ENCODE assay signal across 8 cellular contexts in genomic region chr2:201642086-201642578, GRCh38. TPM values are rescaled to one million over a fixed set of nuclear protein-coding genes. Genes with fewer than 3 reads are reported as not detected.
DNase-seq lines count a peak whose midpoint lies in the region; ATAC-seq and TF ChIP-seq lines count a peak whose summit lies in the region.

No MANE protein-coding gene starts in this region.

- peaks cover 11% of the 10 kb centered on the region for H3K36me3 Mint-ChIP-seq in MCF 10A (ENCODE audit: insufficient read depth, unreplicated experiment)

- H3K27me3 ChIP-seq in SK-N-SH (ENCODE audit: insufficient read depth) (no peaks in the 10 kb centered on the region), right lobe of liver (no peaks in the 10 kb centered on the region), transverse colon (no peaks in the 10 kb centered on the region)

- H3K4me2 ChIP-seq in SK-N-SH: peak overlapping the region; percentile 82

- peaks cover 19% of the 10 kb centered on the region for H3K4me1 Mint-ChIP-seq in MCF 10A (ENCODE audit: insufficient read depth, unreplicated experiment)

- POLR2A ChIA-PET in SK-N-SH (lab: Yijun Ruan, JAX) (interaction anchor here (1.3 to 1.9 kb wide), 2 partner anchors 8 to 138 kb away, joined by 10 read pairs; partner anchors contain the start of gene ALS2), MCF 10A (lab: Yijun Ruan, JAX) (interaction anchor here (0.5 to 2.6 kb wide), 12 partner anchors 19 to 572 kb away, joined by 3 to 19 read pairs (median 5); partner anchors contain the start of genes ALS2, STRADB and TRAK2)

- H3K27ac ChIP-seq in SK-N-SH (ENCODE audit: low read depth in 2 of 2, low read length in 1 of 2): peak overlapping the region; percentile 85 to 96
- peak overlapping the region; percentile 71 to 80 (median 72) for H3K27ac ChIP-seq in right lobe of liver
- peak overlapping the region; percentile 88 to 91 (median 90) for H3K27ac ChIP-seq in transverse colon

- H3K79me2 ChIP-seq in SK-N-SH (ENCODE audit: insufficient read depth): peaks cover 50% of the 10 kb centered on the region

- peak overlapping the region; percentile 83 for H2AFZ ChIP-seq in SK-N-SH (ENCODE audit: low read depth)

- no peaks in the 10 kb centered on the region for H3K27me3 Mint-ChIP-seq in MCF 10A (ENCODE audit: insufficient read depth, unreplicated experiment)

- 3% methylated on average over 16 of the region's 16 CpGs for WGBS in SK-N-SH (ENCODE audit: low lambda C conversion rate)
- 3% methylated on average over 16 of the region's 16 CpGs for WGBS in right lobe of liver (ENCODE audit: insufficient coverage, low coverage, low lambda C conversion rate, missing lambda C conversion rate)
- 0 to 1% methylated on average over 12 to 16 of the region's 16 CpGs for WGBS in transverse colon (ENCODE audit: low coverage in 1 of 2), 2 donors

- H3K9me2 ChIP-seq in SK-N-SH: no peaks in the 10 kb centered on the region

- peak overlapping the region; percentile 96 for H3K27ac Mint-ChIP-seq in MCF 10A (ENCODE audit: low read depth, unreplicated experiment)

- TF ChIP-seq POLR2A in right lobe of liver (IDR thresholded peaks at IDR 0.05) (no peak), transverse colon (IDR thresholded peaks at IDR 0.05) (no peak)

- no peak; the same call in 2 of the 3 replicates for ATAC-seq in SK-N-SH treated with all-trans-retinoic acid at 6 μM for 48 hours
- ATAC-seq in HG02852 (IDR thresholded peaks at IDR 0.05; ENCODE audit: unreplicated experiment): peak; percentile 41
- peak; percentile 57 to 69 (median 62) for ATAC-seq in right lobe of liver

- H3K4me3 ChIP-seq in SK-N-SH (ENCODE audit: low read depth in 2 of 2, low read length in 1 of 2): peak overlapping the region; percentile 77 to 89
- H3K4me3 ChIP-seq in right lobe of liver: peak overlapping the region; percentile 83 to 91 (median 86)
- peak overlapping the region; percentile 70 to 88 (median 78) for H3K4me3 ChIP-seq in transverse colon

- CTCF ChIA-PET in SK-N-SH (lab: Yijun Ruan, JAX): interaction anchor here (0.9 to 1.3 kb wide), 2 partner anchors 8 to 13 kb away, joined by 4 read pairs; no protein-coding TSS in a partner anchor
- CTCF ChIA-PET in MCF 10A (lab: Yijun Ruan, JAX): interaction anchor here (1.0 kb wide), 1 partner anchor 167 kb away, joined by 3 read pairs; no protein-coding TSS in a partner anchor

- in situ Hi-C loops in transverse colon (cut with MboI; ENCODE audit: low pct_ligation_motif_present in 1 of 4, low pct_unique_long_range_greater_than_20kb in 1 of 4, low sequenced_read_pairs in 3 of 4): no loop called here

- no peak for TF ChIP-seq CTCF in SK-N-SH (IDR thresholded peaks at IDR 0.05)
- no peak for TF ChIP-seq CTCF in MCF 10A (IDR thresholded peaks at IDR 0.05; ENCODE audit: unreplicated experiment)
- TF ChIP-seq CTCF in right lobe of liver (IDR thresholded peaks at IDR 0.05): no peak
- TF ChIP-seq CTCF in transverse colon (IDR thresholded peaks at IDR 0.05): no peak

- H3K36me3 ChIP-seq in SK-N-SH (replicated peaks in 1 of 2; ENCODE audit: control insufficient read depth in 1 of 2, insufficient read depth in 2 of 2, low read length in 1 of 2) (peaks cover 18 to 22% of the 10 kb centered on the region in 2 experiments), right lobe of liver (no peaks in the 10 kb centered on the region), transverse colon (no peaks in the 10 kb centered on the region)

- H3K9me3 ChIP-seq in SK-N-SH: no peaks in the 10 kb centered on the region
- H3K9me3 ChIP-seq in right lobe of liver: no peaks in the 10 kb centered on the region
- no peaks in the 10 kb centered on the region for H3K9me3 ChIP-seq in transverse colon

- no peaks in the 10 kb centered on the region for H4K20me1 ChIP-seq in SK-N-SH (ENCODE audit: insufficient read depth)

- TF ChIP-seq EP300 in SK-N-SH (IDR thresholded peaks at IDR 0.05; ENCODE audit: borderline replicate concordance in 1 of 2, low read depth in 1 of 2, low read length in 1 of 2) (no peak), transverse colon (IDR thresholded peaks at IDR 0.05; ENCODE audit: low read depth) (no peak)

- H3F3A ChIP-seq in SK-N-SH (replicated peaks; ENCODE audit: insufficient read depth): peaks cover 22% of the 10 kb centered on the region

- no peak for DNase-seq in SK-N-SH
- peak; percentile 2 for DNase-seq in NCI-H226
- no peak for DNase-seq in MCF 10A (ENCODE audit: unreplicated experiment)
- DNase-seq in right lobe of liver: no peak
- DNase-seq in transverse colon: no peak
- no peak for DNase-seq in activated effector memory CD4-positive, alpha-beta T cell treated with anti-CD3 and anti-CD28 coated beads, Interleukin-2, amount 50 U/mL, for 16 hours

- H3K4me1 ChIP-seq in SK-N-SH (ENCODE audit: control insufficient read depth in 1 of 2, insufficient read depth in 2 of 2, low read depth in 1 of 2, low read length in 1 of 2) (peaks cover 12 to 15% of the 10 kb centered on the region in 2 experiments; a peak in 3 of 4 replicates), right lobe of liver (no peaks in the 10 kb centered on the region), transverse colon (peaks cover 4 to 17% (median 6%) of the 10 kb centered on the region in 4 donors)

- intact Hi-C loops in MCF 10A (cut with micrococcal nuclease): loop anchor here (1.0 to 2.0 kb wide), 2 partner anchors 191 to 405 kb away; partner anchors contain the start of genes STRADB and TRAK2
- intact Hi-C loops in right lobe of liver (cut with DNase I): no loop called here
- intact Hi-C loops in transverse colon (cut with DNase I; ENCODE audit: low total_unique reads): no loop called here

- TSS peak; percentile 68 for BruUV-seq in MCF 10A (replicated peaks; lab: Mats Ljungman, UMichigan)

- peak overlapping the region; percentile 94 for H3K9ac ChIP-seq in SK-N-SH

- TF ChIP-seq RAD21 in SK-N-SH (IDR thresholded peaks at IDR 0.05; ENCODE audit: low read length): no peak

- no peaks in the 10 kb centered on the region for H3K9me3 Mint-ChIP-seq in MCF 10A (ENCODE audit: unreplicated experiment)

- peak overlapping the region; percentile 90 for H3K4me3 Mint-ChIP-seq in MCF 10A (ENCODE audit: unreplicated experiment)

TF ChIP-seq in SK-N-SH, 30 proteins besides CTCF, POLR2A, EP300 and RAD21:
- TF ChIP-seq MXI1 (IDR thresholded peaks at IDR 0.05; ENCODE audit: low read depth, low read length): peak; percentile 85; the same call in 1 of the 2 replicates
- TF ChIP-seq SIN3A (IDR thresholded peaks at IDR 0.05; ENCODE audit: borderline replicate concordance, low read depth, low read length): peak; percentile 77; the same call in 1 of the 2 replicates
- TF ChIP-seq GATA2 (CRISPR knock-in tag; IDR thresholded peaks at IDR 0.05): no peak
- no peak for TF ChIP-seq RFX5 (IDR thresholded peaks at IDR 0.05; ENCODE audit: low read length)
- TF ChIP-seq, protein P1, sequence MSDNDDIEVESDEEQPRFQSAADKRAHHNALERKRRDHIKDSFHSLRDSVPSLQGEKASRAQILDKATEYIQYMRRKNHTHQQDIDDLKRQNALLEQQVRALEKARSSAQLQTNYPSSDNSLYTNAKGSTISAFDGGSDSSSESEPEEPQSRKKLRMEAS (IDR thresholded peaks at IDR 0.05; ENCODE audit: low read depth): peak; percentile 17; the same call in 1 of the 2 replicates
- TF ChIP-seq, protein P2, sequence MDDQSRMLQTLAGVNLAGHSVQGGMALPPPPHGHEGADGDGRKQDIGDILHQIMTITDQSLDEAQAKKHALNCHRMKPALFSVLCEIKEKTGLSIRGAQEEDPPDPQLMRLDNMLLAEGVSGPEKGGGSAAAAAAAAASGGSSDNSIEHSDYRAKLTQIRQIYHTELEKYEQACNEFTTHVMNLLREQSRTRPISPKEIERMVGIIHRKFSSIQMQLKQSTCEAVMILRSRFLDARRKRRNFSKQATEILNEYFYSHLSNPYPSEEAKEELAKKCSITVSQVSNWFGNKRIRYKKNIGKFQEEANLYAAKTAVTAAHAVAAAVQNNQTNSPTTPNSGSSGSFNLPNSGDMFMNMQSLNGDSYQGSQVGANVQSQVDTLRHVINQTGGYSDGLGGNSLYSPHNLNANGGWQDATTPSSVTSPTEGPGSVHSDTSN (IDR thresholded peaks at IDR 0.05): no peak

TF ChIP-seq in SK-N-SH treated with all-trans-retinoic acid at 6 μM for 48 hours, 23 proteins besides CTCF, POLR2A, EP300 and RAD21 (continues in another document):
- no peak for TF ChIP-seq TCF4 (CRISPR knock-in tag; IDR thresholded peaks at IDR 0.05; ENCODE audit: borderline replicate concordance)
- no peak for TF ChIP-seq PPARA (CRISPR knock-in tag; IDR thresholded peaks at IDR 0.05; ENCODE audit: borderline replicate concordance)
- TF ChIP-seq ZNF565 (CRISPR knock-in tag; conservative IDR thresholded peaks at IDR 0.05; ENCODE audit: low read depth): no peak
- no peak for TF ChIP-seq ZNF70 (CRISPR knock-in tag; IDR thresholded peaks at IDR 0.05)
- TF ChIP-seq RARB (CRISPR knock-in tag; IDR thresholded peaks at IDR 0.05): no peak
- no peak for TF ChIP-seq ZNF8 (CRISPR knock-in tag; IDR thresholded peaks at IDR 0.05)
- no peak for TF ChIP-seq ZFP30 (CRISPR knock-in tag; IDR thresholded peaks at IDR 0.05)
- TF ChIP-seq OSR1 (CRISPR knock-in tag; IDR thresholded peaks at IDR 0.05): no peak
- no peak for TF ChIP-seq GLIS3 (CRISPR knock-in tag; IDR thresholded peaks at IDR 0.05)
- TF ChIP-seq ESRRG (CRISPR knock-in tag; IDR thresholded peaks at IDR 0.05): no peak
- TF ChIP-seq TOX (CRISPR knock-in tag; IDR thresholded peaks at IDR 0.05; ENCODE audit: borderline replicate concordance): no peak

RNA-seq across cellular contexts. Expression of gene TMEM237, which starts 1.2 kb away (rescaled TPM):
- 67.2 and 90.2 TPM in 2 replicates for polyA plus RNA-seq in SK-N-SH (2012; rRNA removed)
- polyA plus RNA-seq in SK-N-SH (2012; cell fraction: cytosol; rRNA removed): 96.5 and 103 TPM in 2 replicates
- polyA plus RNA-seq in SK-N-SH (2012; cell fraction: nucleus; rRNA removed): 29.6 and 64.4 TPM in 2 replicates
- total RNA-seq in MCF 10A (2022): 25.2 and 27.0 TPM in 2 replicates
- total RNA-seq in right lobe of liver: 1 to 10 TPM; 2.2 to 4.1 (median 2.6) TPM
- 1 to 10 TPM; 2.0 to 7.6 (median 4.7) TPM for total RNA-seq in transverse colon

RNA-seq across cellular contexts. Expression of gene MPP4, which starts 56.3 kb away (rescaled TPM):
- polyA plus RNA-seq in SK-N-SH (2012; rRNA removed): 24.4 and 40.7 TPM in 2 replicates
- 19.8 and 20.1 TPM in 2 replicates for polyA plus RNA-seq in SK-N-SH (2012; cell fraction: cytosol; rRNA removed)
- polyA plus RNA-seq in SK-N-SH (2012; cell fraction: nucleus; rRNA removed): 70.0 and 114 TPM in 2 replicates
- 0.29 TPM in 1 of 2 replicates, not detected in the other for total RNA-seq in MCF 10A (2022)
- under 1 TPM in 2 of 6 experiments, not detected in 4; 0.12 to 0.15 TPM for total RNA-seq in right lobe of liver
- total RNA-seq in transverse colon: not detected
